ENCODE assay signal across 23 cellular contexts in genomic region chr1:1753607-1754005, GRCh38. TPM values are rescaled to one million over a fixed set of nuclear protein-coding genes. Genes with fewer than 3 reads are reported as not detected.
A peak's percentile ranks its signal among the peaks of the same experiment; 100 is the strongest.
DNase-seq lines count a peak whose midpoint lies in the region; ATAC-seq and TF ChIP-seq lines count a peak whose summit lies in the region.
"Had no signal": no experiment of that assay in that cellular context is flagged by ENCODE, and none has a peak within 500 bp of the region (broad histone marks: within the 10 kb centered on the region; RNA-seq: fewer than 3 reads in every experiment).

No MANE protein-coding gene starts in this region.

- no peak overlapping the region for H3K4me3 Mint-ChIP-seq in nephron progenitor cell
- H3K4me3 Mint-ChIP-seq: CD4-positive, alpha-beta memory T cell had no signal

- peak overlapping the region; percentile 42 for H3K27ac Mint-ChIP-seq in nephron progenitor cell
- H3K27ac Mint-ChIP-seq: CD4-positive, alpha-beta memory T cell had no signal

- H3K36me3 Mint-ChIP-seq in nephron progenitor cell (ENCODE audit: low read depth), result peaks cover 16% of the 10 kb centered on the region

- intact Hi-C loops in left cardiac atrium (cut with DNase I), result no loop called here
- intact Hi-C loops in left ventricle myocardium superior (cut with micrococcal nuclease), result no loop called here

- DNase-seq in left cardiac atrium, result peak; percentile 16
- no peak for DNase-seq in left ventricle myocardium superior
- DNase-seq in islet precursor cell, result peak; percentile 42
- DNase-seq in nephron progenitor cell, result no peak
- no peak for DNase-seq in epidermal melanocyte (ENCODE audit: insufficient read length, low spot score)
- no peak for DNase-seq in NCI-H2029 (lab: John Stamatoyannopoulos, UW)
- no peak for DNase-seq in NCI-H526 treated with DMSO at 0.1 percent for 48 hours (lab: John Stamatoyannopoulos, UW)
- DNase-seq in NCI-H2107 treated with DMSO at 0.1 percent for 48 hours (lab: John Stamatoyannopoulos, UW; ENCODE audit: unreplicated experiment), result no peak
- DNase-seq: ACHN; Caco-2; CD4-positive, alpha-beta memory T cell; DMS 273 treated with DMSO at 0.1 percent for 48 hours; DMS79 treated with DMSO at 0.1 percent for 48 hours; MG63; NCI-H1048; NCI-H1417 treated with DMSO at 0.1 percent for 48 hours; NCI-H187 treated with DMSO at 0.1 percent for 48 hours; NCI-H2227 treated with DMSO at 0.1 percent for 48 hours; NCI-H510A; NCI-H748 treated with DMSO at 0.1 percent for 48 hours; OCI-M1 had no signal

- peaks cover 2% of the 10 kb centered on the region for H3K4me1 Mint-ChIP-seq in nephron progenitor cell

- no peaks in the 10 kb centered on the region for H3K27me3 Mint-ChIP-seq in nephron progenitor cell (ENCODE audit: low read depth, poor library complexity)
- H3K27me3 Mint-ChIP-seq: CD4-positive, alpha-beta memory T cell had no signal

- no peaks in the 10 kb centered on the region for H3K9me3 Mint-ChIP-seq in nephron progenitor cell
- H3K9me3 Mint-ChIP-seq: CD4-positive, alpha-beta memory T cell had no signal

- TF ChIP-seq CTCF in nephron progenitor cell (IDR thresholded peaks at IDR 0.05), result no peak

- ATAC-seq in left cardiac atrium, result no peak
- no peak for ATAC-seq in left ventricle myocardium superior
- ATAC-seq: GM12878, Right ventricle myocardium inferior had no signal

RNA-seq across cellular contexts. Expression of gene NADK, which starts 24.7 kb away (rescaled TPM):
- 10 to 100 TPM; 39.4 to 53.9 TPM for total RNA-seq in left cardiac atrium
- 24.4 TPM for total RNA-seq in left ventricle myocardium superior

RNA-seq across cellular contexts. Expression of gene CDK11A, which starts 29.4 kb away (rescaled TPM):
- total RNA-seq in left cardiac atrium (10 to 100 TPM; 19.1 to 21.1 TPM), left ventricle myocardium superior (22.3 TPM)

Comparison
In these comparisons a context has a peak if more than half of its experiments do, and no peak if none do; other contexts are left out.
1. DNase-seq: peak in left cardiac atrium (single experiment) and islet precursor cell (single experiment); none in left ventricle myocardium superior (single experiment), nephron progenitor cell (single experiment), epidermal melanocyte (single experiment), NCI-H2029 (single experiment), NCI-H526 treated with DMSO at 0.1 percent for 48 hours (single experiment) and NCI-H2107 treated with DMSO at 0.1 percent for 48 hours (single experiment).